15 cellular contexts compared by ENCODE assay signal in genomic region chr4:79065262-79065661, GRCh38.
A peak's percentile ranks its signal among the peaks of the same experiment; 100 is the strongest.
DNase-seq lines count a peak whose midpoint lies in the region; ATAC-seq and TF ChIP-seq lines count a peak whose summit lies in the region.
"Had no signal": no experiment of that assay in that cellular context is flagged by ENCODE, and none has a peak within 500 bp of the region (broad histone marks: within the 10 kb centered on the region; RNA-seq: fewer than 3 reads in every experiment).

No MANE protein-coding gene starts in this region.

- peaks cover 6% of the 10 kb centered on the region; the same call in 1 of the 2 replicates for H3K4me1 ChIP-seq in BE2C
- no peaks in the 10 kb centered on the region for H3K4me1 ChIP-seq in GM23248 (ENCODE audit: insufficient read depth)
- H3K4me1 ChIP-seq in spleen: no peaks in the 10 kb centered on the region
- H3K4me1 ChIP-seq: SJSA1 had no signal

- H3F3A ChIP-seq in GM23248 (ENCODE audit: insufficient read depth): no peaks in the 10 kb centered on the region

- no peak for ATAC-seq in GM18502 (IDR thresholded peaks at IDR 0.05; ENCODE audit: poor library complexity, unreplicated experiment)

- H3K4me3 ChIP-seq in BE2C (ENCODE audit: low read depth, low read length) (no peak overlapping the region), GM23248 (no peak overlapping the region), spleen (no peak overlapping the region)
- H3K4me3 ChIP-seq: SJSA1 had no signal

- H3K9ac ChIP-seq in GM23248: no peak overlapping the region

- H3K27me3 ChIP-seq in BE2C (no peaks in the 10 kb centered on the region), GM23248 (replicated peaks; ENCODE audit: insufficient read depth) (no peaks in the 10 kb centered on the region), spleen (replicated peaks in 1 of 7) (no peaks in the 10 kb centered on the region)
- H3K27me3 ChIP-seq: SJSA1 had no signal

- in situ Hi-C loops in GM23248 (cut with MboI): no loop called here

- TF ChIP-seq CTCF in BE2C (IDR thresholded peaks at IDR 0.05; ENCODE audit: low read depth, low read length) (no peak), spleen (IDR thresholded peaks at IDR 0.05 in 8 of 11, conservative IDR thresholded peaks at IDR 0.05 in 3 of 11) (no peak)

- H3K79me2 ChIP-seq in GM23248 (ENCODE audit: insufficient read depth): no peaks in the 10 kb centered on the region

- TF ChIP-seq POLR2A in spleen (IDR thresholded peaks at IDR 0.05): no peak

- H3K36me3 ChIP-seq in BE2C: no peaks in the 10 kb centered on the region
- no peaks in the 10 kb centered on the region for H3K36me3 ChIP-seq in GM23248 (ENCODE audit: low read depth)
- no peaks in the 10 kb centered on the region for H3K36me3 ChIP-seq in spleen
- H3K36me3 ChIP-seq: SJSA1 had no signal

- H3K9me3 ChIP-seq in BE2C (no peaks in the 10 kb centered on the region), GM23248 (ENCODE audit: low read depth) (no peaks in the 10 kb centered on the region), spleen (no peaks in the 10 kb centered on the region)
- H3K9me3 ChIP-seq: SJSA1 had no signal

- H3K27ac ChIP-seq in GM23248 (no peak overlapping the region), spleen (no peak overlapping the region)
- H3K27ac ChIP-seq: SJSA1 had no signal

- H3K4me2 ChIP-seq in GM23248 (ENCODE audit: unreplicated experiment): no peak overlapping the region

- no peaks in the 10 kb centered on the region for H4K20me1 ChIP-seq in GM23248 (ENCODE audit: insufficient read depth)

- peak; percentile 15 for DNase-seq in BE2C
- DNase-seq in GM23248: peak; percentile 6
- peak; percentile 42 for DNase-seq in OCI-M2 (lab: John Stamatoyannopoulos, UW; ENCODE audit: unreplicated experiment)
- DNase-seq in medulla oblongata (ENCODE audit: extremely low spot score): peak; percentile 42
- DNase-seq in Kasumi-1 (lab: John Stamatoyannopoulos, UW): no peak
- no peak for DNase-seq in spleen
- DNase-seq: AML-193; CD4-positive, alpha-beta memory T cell; HCEC 1CT; IMR-90; NCI-H1092 treated with DMSO at 0.1 percent for 48 hours; NCI-H187; NCI-H446 had no signal

- intact Hi-C loops in spleen (cut with DNase I; ENCODE audit: low total_unique reads): no loop called here

- WGBS in GM23248 (ENCODE audit: low coverage in 1 of 2, low lambda C conversion rate in 2 of 2, missing lambda C conversion rate in 2 of 2), 2 experiments: 0% methylated on average over 1 of the region's 1 CpG
- 42 to 71% (median 63%) methylated on average over 1 of the region's 1 CpG for WGBS in spleen, 5 donors

- no peaks in the 10 kb centered on the region for H3K9me2 ChIP-seq in GM23248 (ENCODE audit: insufficient read depth)

- no peak overlapping the region for H2AFZ ChIP-seq in GM23248

Comparison
In these comparisons a context has a peak if more than half of its experiments do, and no peak if none do; other contexts are left out.
1. DNase-seq: peak in BE2C (single experiment), GM23248 (single experiment), OCI-M2 (single experiment) and medulla oblongata (single experiment); none in Kasumi-1 (0 of 2) and spleen (single experiment).